In the genomic region with DNA sequence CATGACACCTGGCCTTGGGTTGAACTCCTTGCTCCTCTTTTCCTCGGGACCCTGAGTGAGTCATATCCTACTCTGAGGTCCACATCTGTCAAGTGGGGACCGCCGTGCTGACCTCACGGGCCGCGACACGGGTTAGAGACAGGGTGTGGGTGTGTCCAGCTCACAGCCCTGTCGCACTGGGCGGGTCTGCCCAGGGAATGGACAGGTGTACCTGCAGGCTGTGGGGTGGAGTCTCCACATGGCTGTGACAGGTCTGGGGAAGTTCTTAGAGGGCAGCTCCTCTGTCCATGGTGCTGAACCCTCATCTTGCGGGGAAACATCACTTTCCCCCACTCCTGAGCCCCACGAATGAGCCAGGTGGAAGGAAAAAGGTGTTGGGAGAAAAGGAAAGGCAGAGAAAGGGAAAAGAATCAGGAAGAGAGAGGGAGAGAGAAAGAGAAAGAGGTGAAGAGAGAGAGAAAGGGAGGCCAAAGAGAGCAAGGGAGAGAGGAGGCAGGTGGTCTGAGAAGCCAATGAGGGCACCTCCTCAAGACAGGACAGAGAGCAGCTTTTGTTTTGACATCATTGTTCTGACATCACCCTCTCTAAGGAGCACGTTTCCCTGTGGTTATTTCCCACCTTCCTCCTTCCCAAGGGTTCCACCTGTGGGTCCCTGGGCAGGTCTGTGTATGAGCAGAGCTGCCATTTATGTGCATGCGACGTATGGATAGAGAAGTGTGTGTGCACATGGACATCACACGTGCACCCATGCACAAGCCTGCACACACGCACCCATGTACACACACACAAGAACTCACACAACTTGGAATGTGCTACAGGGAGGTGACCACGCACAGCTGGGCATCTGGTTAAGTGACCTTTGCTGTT, we compare ENCODE assay signal across 12 cellular contexts. TPM values are rescaled to one million over a fixed set of nuclear protein-coding genes. Genes with fewer than 3 reads are reported as not detected.
DNase-seq lines count a peak whose midpoint lies in the region; ATAC-seq, FAIRE-seq and TF ChIP-seq lines count a peak whose summit lies in the region.
"Had no signal": no experiment of that assay in that cellular context is flagged by ENCODE, and none has a peak within 500 bp of the region (broad histone marks: within the 10 kb centered on the region; RNA-seq: fewer than 3 reads in every experiment).

No MANE protein-coding gene starts in this region.

- H2BK15ac ChIP-seq in mesenchymal stem cell (ENCODE audit: low read depth, poor library complexity, severe bottlenecking) = no peak overlapping the region

- H3K79me1 ChIP-seq in mesenchymal stem cell (replicated peaks; ENCODE audit: low read length, poor library complexity, severe bottlenecking) = no peaks in the 10 kb centered on the region

- TF ChIP-seq POLR2A in GM12878 (IDR thresholded peaks at IDR 0.05; ENCODE audit: low read depth, low read length) = no peak

- H3K27ac Mint-ChIP-seq in CD4-positive, alpha-beta memory T cell = peak overlapping the region in 2 of 7 donors; percentile 41 to 45

- peaks cover 0 to 4% (median 0%) of the 10 kb centered on the region in 8 donors for H3K9me3 Mint-ChIP-seq in CD4-positive, alpha-beta memory T cell

- POLR2A ChIA-PET in CD4-positive, alpha-beta memory T cell (lab: Charles Lee; ENCODE audit: partially characterized antibody) = no interaction called here
- POLR2A ChIA-PET in GM12878 (lab: Charles Lee) = no interaction called here

- peak in 4 of 5 donors; percentile 12 to 38 (median 26) for DNase-seq in CD4-positive, alpha-beta memory T cell
- DNase-seq in LNCaP clone FGC (ENCODE audit: low read depth) (peak; percentile 18), GM12878 (ENCODE audit: low read depth, low spot score) (no peak), mesenchymal stem cell (peak; percentile 9), HCEC 1CT (no peak)
- DNase-seq: activated CD4-positive, CD25-positive, alpha-beta regulatory T cell treated with anti-CD3 and anti-CD28 coated beads, Interleukin-2, amount 50 U/mL, for 72 hours; NCI-H774 had no signal

- intact Hi-C loops in CD4-positive, alpha-beta memory T cell (cut with micrococcal nuclease) = no loop called here
- intact Hi-C loops in GM12878 (cut with micrococcal nuclease; ENCODE audit: unreplicated experiment) = no loop called here

- H3K79me2 ChIP-seq in GM12878 (ENCODE audit: control insufficient read depth, insufficient read depth, low read length) = no peaks in the 10 kb centered on the region

- in situ Hi-C loops in GM12878 (cut with MboI) = no loop called here

- H3K9me3 ChIP-seq in CD4-positive, alpha-beta memory T cell (ENCODE audit: control insufficient read depth in 1 of 2, low read length in 2 of 2) = no peaks in the 10 kb centered on the region
- H3K9me3 ChIP-seq in GM12878 (replicated peaks; ENCODE audit: control insufficient read depth, insufficient read depth, low read length) (no peaks in the 10 kb centered on the region; the same call in 2 of the 3 replicates), mesenchymal stem cell (ENCODE audit: control insufficient read depth, low read length) (no peaks in the 10 kb centered on the region)

- no peak overlapping the region for H3K18ac ChIP-seq in mesenchymal stem cell (ENCODE audit: low read depth in 1 of 2, low read length in 2 of 2)

- no peak for FAIRE-seq in GM12878 (lab: Jason Lieb, UNC)
- FAIRE-seq: colon had no signal

- H3K4me2 ChIP-seq in GM12878 (ENCODE audit: control insufficient read depth, insufficient read depth) (no peak overlapping the region), mesenchymal stem cell (ENCODE audit: low read length, poor library complexity, severe bottlenecking) (no peak overlapping the region)
- H3K4me2 ChIP-seq: smooth muscle cell had no signal

- TF ChIP-seq EP300 in GM12878 (IDR thresholded peaks at IDR 0.05; ENCODE audit: borderline replicate concordance in 1 of 2, control insufficient read depth in 1 of 2, low read depth in 2 of 2, low read length in 2 of 2) = no peak

- H3K23ac ChIP-seq in mesenchymal stem cell (ENCODE audit: low read length in 2 of 2) = no peak overlapping the region

- no peak overlapping the region for H3K4me3 Mint-ChIP-seq in CD4-positive, alpha-beta memory T cell

- H4K91ac ChIP-seq in mesenchymal stem cell (ENCODE audit: low read length) = no peak overlapping the region

- CTCF ChIA-PET in CD4-positive, alpha-beta memory T cell (lab: Charles Lee; ENCODE audit: partially characterized antibody) = no interaction called here
- CTCF ChIA-PET in GM12878 (lab: Yijun Ruan, JAX) = interaction anchor here (0.9 kb wide), 1 partner anchor 88 kb away, joined by 3 read pairs; no protein-coding TSS in a partner anchor

- H3K27me3 Mint-ChIP-seq in CD4-positive, alpha-beta memory T cell = peaks cover 18 to 26% of the 10 kb centered on the region in 2 donors

- no peak for TF ChIP-seq RAD21 in GM12878 (IDR thresholded peaks at IDR 0.05; ENCODE audit: insufficient read depth, low read depth, low read length)

- H2AFZ ChIP-seq in GM12878 (ENCODE audit: control insufficient read depth, low read depth, low read length) (no peak overlapping the region), mesenchymal stem cell (ENCODE audit: low read depth, low read length) (no peak overlapping the region)

- no peaks in the 10 kb centered on the region for H3K36me3 Mint-ChIP-seq in CD4-positive, alpha-beta memory T cell

- no peak overlapping the region for H2AK5ac ChIP-seq in mesenchymal stem cell (ENCODE audit: low read length, severe bottlenecking)

- H3K4me1 Mint-ChIP-seq in CD4-positive, alpha-beta memory T cell = peaks cover 0 to 6% (median 2%) of the 10 kb centered on the region in 4 donors

- H4K20me1 ChIP-seq in GM12878 (ENCODE audit: control insufficient read depth, insufficient read depth) = no peaks in the 10 kb centered on the region

- no peak overlapping the region for H3K4me3 ChIP-seq in CD4-positive, alpha-beta memory T cell (ENCODE audit: low read length in 2 of 2)
- H3K4me3 ChIP-seq in LNCaP clone FGC (ENCODE audit: low read depth, low read length) = no peak overlapping the region
- no peak overlapping the region for H3K4me3 ChIP-seq in GM12878
- H3K4me3 ChIP-seq in mesenchymal stem cell (ENCODE audit: insufficient read depth in 1 of 2, low read depth in 1 of 2, low read length in 2 of 2) = no peak overlapping the region
- H3K4me3 ChIP-seq: smooth muscle cell had no signal

- no peaks in the 10 kb centered on the region for H3K27me3 ChIP-seq in CD4-positive, alpha-beta memory T cell (ENCODE audit: insufficient read depth, low read length)
- H3K27me3 ChIP-seq in GM12878 (replicated peaks in 1 of 2; ENCODE audit: control insufficient read depth in 2 of 2, insufficient read depth in 2 of 2, low read length in 1 of 2) (no peaks in the 10 kb centered on the region), mesenchymal stem cell (ENCODE audit: control insufficient read depth in 1 of 2, insufficient read depth in 1 of 2, low read length in 2 of 2) (peaks cover 12 to 38% of the 10 kb centered on the region in 2 experiments)

- no peak overlapping the region for H3K14ac ChIP-seq in mesenchymal stem cell (ENCODE audit: low read length in 2 of 2)

- no peak overlapping the region for H4K8ac ChIP-seq in mesenchymal stem cell (ENCODE audit: low read length)

- SMC1A ChIA-PET in GM12878 (lab: Charles Lee; ENCODE audit: uncharacterized antibody, unreplicated experiment) = interaction anchor here (0.7 kb wide), 1 partner anchor 14 kb away, joined by 3 read pairs; no protein-coding TSS in a partner anchor

- no TSS peak for BruUV-seq in GM12878 (replicated peaks; lab: Mats Ljungman, UMichigan)

- no peak overlapping the region for H3K4ac ChIP-seq in mesenchymal stem cell (ENCODE audit: low read depth in 1 of 2, low read length in 2 of 2)

- H3K36me3 ChIP-seq in CD4-positive, alpha-beta memory T cell (ENCODE audit: insufficient read depth, low read length) = no peaks in the 10 kb centered on the region
- H3K36me3 ChIP-seq in GM12878 (ENCODE audit: control insufficient read depth in 2 of 2, insufficient read depth in 2 of 2, low read length in 1 of 2) (no peaks in the 10 kb centered on the region), mesenchymal stem cell (ENCODE audit: control insufficient read depth in 1 of 2, insufficient read depth in 2 of 2, low read depth in 1 of 2, low read length in 2 of 2) (no peaks in the 10 kb centered on the region)

- H3K27ac ChIP-seq in CD4-positive, alpha-beta memory T cell (ENCODE audit: low read depth, low read length) = no peak overlapping the region
- H3K27ac ChIP-seq in GM12878 (ENCODE audit: control insufficient read depth, insufficient read depth) = no peak overlapping the region
- no peak overlapping the region for H3K27ac ChIP-seq in mesenchymal stem cell (ENCODE audit: low read length, poor library complexity, severe bottlenecking)

- H2BK12ac ChIP-seq in mesenchymal stem cell (ENCODE audit: low read length in 2 of 2) = no peak overlapping the region

- H2BK5ac ChIP-seq in mesenchymal stem cell (ENCODE audit: low read depth, low read length, poor library complexity, severe bottlenecking) = no peak overlapping the region

- ATAC-seq in GM12878 (no peak), HG03108 (IDR thresholded peaks at IDR 0.05; ENCODE audit: unreplicated experiment) (no peak), HG02588 (IDR thresholded peaks at IDR 0.05; ENCODE audit: unreplicated experiment) (no peak)
- no peak for ATAC-seq in activated CD4-positive, CD25-positive, alpha-beta regulatory T cell treated with anti-CD3 and anti-CD28 coated beads, Interleukin-2, amount 50 U/mL, for 24 hours

- TF ChIP-seq CTCF in LNCaP clone FGC (IDR thresholded peaks at IDR 0.05; ENCODE audit: control insufficient read depth, extremely low read depth, insufficient read depth) = no peak
- TF ChIP-seq CTCF in GM12878 (IDR thresholded peaks at IDR 0.05 in 2 of 3, conservative IDR thresholded peaks at IDR 0.05 in 1 of 3; ENCODE audit: control insufficient read depth in 2 of 3, extremely low read depth in 1 of 3, insufficient read depth in 1 of 3, low read depth in 3 of 3, low read length in 3 of 3) = no peak

- H3K4me1 ChIP-seq in CD4-positive, alpha-beta memory T cell (ENCODE audit: insufficient read depth, low read length) = no peaks in the 10 kb centered on the region
- H3K4me1 ChIP-seq in GM12878 (ENCODE audit: control insufficient read depth, insufficient read depth, low read length) (no peaks in the 10 kb centered on the region; the same call in 1 of the 2 replicates), mesenchymal stem cell (ENCODE audit: control insufficient read depth, insufficient read depth, low read depth, low read length) (no peaks in the 10 kb centered on the region)

- RAD21 ChIA-PET in GM12878 (lab: Charles Lee; ENCODE audit: unreplicated experiment) = interaction anchor here (1.2 kb wide), 1 partner anchor 37 kb away, joined by 3 read pairs; no protein-coding TSS in a partner anchor

- WGBS in GM12878 (ENCODE audit: insufficient coverage, insufficient replicate concordance, low lambda C conversion rate, missing lambda C conversion rate) = 20% methylated on average over 17 of the region's 17 CpGs
- 49% methylated on average over 12 of the region's 17 CpGs for WGBS in mesenchymal stem cell

- no peak overlapping the region for H3K9ac ChIP-seq in GM12878 (ENCODE audit: control insufficient read depth, insufficient read depth, low read length)
- no peak overlapping the region for H3K9ac ChIP-seq in mesenchymal stem cell (ENCODE audit: low read length)

- no peak overlapping the region for H2BK120ac ChIP-seq in mesenchymal stem cell (ENCODE audit: low read depth, low read length)

RNA-seq across cellular contexts. Expression of gene CBFA2T3, which starts 32.6 kb away (rescaled TPM):
- total RNA-seq in CD4-positive, alpha-beta memory T cell = under 1 TPM in 1 of 2 experiments, not detected in 1; 0.11 TPM
- polyA plus RNA-seq in CD4-positive, alpha-beta memory T cell = under 1 TPM in 1 of 2 donors, not detected in 1; 0.14 TPM
- total RNA-seq in GM12878 (2013; cell fraction: nucleolus; rRNA removed) = 44.9 and 56.6 TPM in 2 replicates
- 2.3 and 2.8 TPM in 2 replicates for total RNA-seq in GM12878 (2014; rRNA removed)
- total RNA-seq in GM12878 (2014; rRNA removed; fragmentation: Illumina TruSeq; extraction: Trizol) = 1.3 and 1.5 TPM in 2 replicates
- total RNA-seq in GM12878 (2021) = 35.4 and 42.6 TPM in 2 replicates
- polyA plus RNA-seq in GM12878 (2011; ENCODE audit: low read depth) = 4.5 TPM
- 0.75 and 1.6 TPM in 2 replicates for polyA plus RNA-seq in GM12878 (2011; rRNA removed)
- 1.8 and 2.5 TPM in 2 replicates for polyA plus RNA-seq in GM12878 (2011; cell fraction: cytosol; rRNA removed)
- 18.7 and 22.6 TPM in 2 replicates for polyA plus RNA-seq in GM12878 (2011; cell fraction: nucleus; rRNA removed)
- polyA plus RNA-seq in GM12878 (2012) = 12.9 and 17.4 TPM in 2 replicates
- polyA plus RNA-seq in GM12878 (2014; fragmentation: Illumina TruSeq; extraction: Trizol) = 5.6 and 6.6 TPM in 2 replicates
- polyA plus RNA-seq in GM12878 (2014; fragmentation: Nextera tagmentation; extraction: Ambion mirVana) = 1 to 10 TPM in 1 of 2 experiments, under 1 TPM in 1; 0.69 to 1.5 TPM
- polyA plus RNA-seq in GM12878 (2014; rRNA removed) = 10.2 and 15.6 TPM in 2 replicates
- polyA plus RNA-seq in GM12878 (2016; fragmentation: Nextera tagmentation; extraction: Ambion mirVana) = 10 to 100 TPM; 14.2 to 14.9 TPM
- 1.7 and 7.0 TPM in 2 replicates for polyA minus RNA-seq in GM12878 (2011; rRNA and poly(A)+ RNA removed)
- polyA minus RNA-seq in GM12878 (2011; cell fraction: cytosol; rRNA and poly(A)+ RNA removed) = 4.5 and 5.3 TPM in 2 replicates
- 4.8 and 7.7 TPM in 2 replicates for polyA minus RNA-seq in GM12878 (2011; cell fraction: nucleus; rRNA and poly(A)+ RNA removed)
- 0.03 TPM for polyA plus RNA-seq in mesenchymal stem cell (2013, experiment 1 of 2)
- 0.03 TPM for polyA plus RNA-seq in mesenchymal stem cell (2013, experiment 2 of 2)
- total RNA-seq: smooth muscle cell had no signal

Comparison
In these comparisons a context has a peak if more than half of its experiments do, and no peak if none do; other contexts are left out.
1. DNase-seq: peak in CD4-positive, alpha-beta memory T cell (4 of 5), LNCaP clone FGC (single experiment) and mesenchymal stem cell (single experiment); none in GM12878 (single experiment) and HCEC 1CT (single experiment).